Comparison of ENCODE assay signal across 16 cellular contexts in genomic region chr22:42116848-42117424, GRCh38. TPM values are rescaled to one million over a fixed set of nuclear protein-coding genes. Genes with fewer than 3 reads are reported as not detected.
A peak's percentile ranks its signal among the peaks of the same experiment; 100 is the strongest.
DNase-seq lines count a peak whose midpoint lies in the region; ATAC-seq, FAIRE-seq and TF ChIP-seq lines count a peak whose summit lies in the region.
"Had no signal": no experiment of that assay in that cellular context is flagged by ENCODE, and none has a peak within 500 bp of the region (broad histone marks: within the 10 kb centered on the region; RNA-seq: fewer than 3 reads in every experiment).

No MANE protein-coding gene starts in this region.

- H3K4me2 ChIP-seq in hepatocyte, result no peak overlapping the region

- H3K27ac Mint-ChIP-seq in activated CD8-positive, alpha-beta T cell treated with anti-CD3 and anti-CD28 coated beads for 36 hours, result no peak overlapping the region
- H3K27ac Mint-ChIP-seq in activated CD8-positive, alpha-beta T cell treated with anti-CD3 and anti-CD28 coated beads, Interleukin-2, amount 10 ng/mL, durations not matched to agents 7 days and 5 days, result no peak overlapping the region
- no peak overlapping the region for H3K27ac Mint-ChIP-seq in CD8-positive, alpha-beta T cell
- H3K27ac Mint-ChIP-seq: activated naive CD4-positive, alpha-beta T cell treated with anti-CD3 and anti-CD28 coated beads, Interleukin-2, amount 50 U/mL, for 72 hours had no signal

- CTCF ChIA-PET in activated CD8-positive, alpha-beta T cell treated with anti-CD3 and anti-CD28 coated beads for 36 hours (lab: Charles Lee), result interaction anchor here (0.8 to 2.7 kb wide), 7 partner anchors 13 to 320 kb away, joined by 3 to 12 read pairs (median 4); partner anchors contain the start of gene NDUFA6
- CTCF ChIA-PET in activated CD8-positive, alpha-beta T cell treated with anti-CD3 and anti-CD28 coated beads, Interleukin-2, amount 10 ng/mL, durations not matched to agents 7 days and 5 days (lab: Charles Lee), result interaction anchor here (0.9 to 4.2 kb wide), 5 partner anchors 17 to 327 kb away, joined by 3 to 24 read pairs (median 3); partner anchors contain the start of gene NDUFA6
- CTCF ChIA-PET in CD8-positive, alpha-beta T cell (lab: Charles Lee), result interaction anchor here (0.7 to 1.8 kb wide), 3 partner anchors 17 to 52 kb away, joined by 3 to 10 read pairs (median 4); partner anchors contain the start of gene NDUFA6

- H3K4me1 Mint-ChIP-seq in activated CD8-positive, alpha-beta T cell treated with anti-CD3 and anti-CD28 coated beads for 36 hours (ENCODE audit: low read depth), result peaks cover 27% of the 10 kb centered on the region
- H3K4me1 Mint-ChIP-seq in activated CD8-positive, alpha-beta T cell treated with anti-CD3 and anti-CD28 coated beads, Interleukin-2, amount 10 ng/mL, durations not matched to agents 7 days and 5 days (ENCODE audit: low read depth), result peaks cover 35% of the 10 kb centered on the region
- peaks cover 31% of the 10 kb centered on the region for H3K4me1 Mint-ChIP-seq in CD8-positive, alpha-beta T cell (ENCODE audit: low read depth)

- H3K4me3 ChIP-seq in hepatocyte (no peak overlapping the region), small intestine (ENCODE audit: low read depth in 1 of 2, low read length in 2 of 2) (no peak overlapping the region)
- no peak overlapping the region for H3K4me3 ChIP-seq in CD8-positive, alpha-beta T cell (ENCODE audit: low read depth, low read length)
- H3K4me3 ChIP-seq: Peyer's patch, right atrium auricular region had no signal

- no peak for ATAC-seq in activated CD8-positive, alpha-beta T cell treated with anti-CD3 and anti-CD28 coated beads for 36 hours
- no peak for ATAC-seq in activated CD8-positive, alpha-beta T cell treated with anti-CD3 and anti-CD28 coated beads, Interleukin-2, amount 10 ng/mL, durations not matched to agents 7 days and 5 days
- ATAC-seq in GM19397 (IDR thresholded peaks at IDR 0.05; ENCODE audit: unreplicated experiment) (no peak), HG02870 (IDR thresholded peaks at IDR 0.05; ENCODE audit: unreplicated experiment) (no peak)
- no peak for ATAC-seq in CD8-positive, alpha-beta T cell
- ATAC-seq: activated naive CD4-positive, alpha-beta T cell treated with anti-CD3 and anti-CD28 coated beads, Interleukin-2, amount 50 U/mL, for 72 hours had no signal

- no peak for TF ChIP-seq CTCF in activated CD8-positive, alpha-beta T cell treated with anti-CD3 and anti-CD28 coated beads for 36 hours (IDR thresholded peaks at IDR 0.05)
- peak; percentile 28 for TF ChIP-seq CTCF in hepatocyte (IDR thresholded peaks at IDR 0.05; ENCODE audit: poor library complexity)
- no peak for TF ChIP-seq CTCF in CD8-positive, alpha-beta T cell (IDR thresholded peaks at IDR 0.05)

- no peak overlapping the region for H2AFZ ChIP-seq in hepatocyte

- 69% methylated on average over 4 of the region's 4 CpGs for WGBS in hepatocyte (ENCODE audit: low lambda C conversion rate, missing lambda C conversion rate)
- 59 to 77% (median 62%) methylated on average over 4 of the region's 4 CpGs for WGBS in small intestine, 3 donors

- H3K4me1 ChIP-seq in hepatocyte (ENCODE audit: insufficient read depth), result no peaks in the 10 kb centered on the region
- H3K4me1 ChIP-seq in small intestine (ENCODE audit: control insufficient read depth in 2 of 2, insufficient read depth in 1 of 2, low read depth in 1 of 2, low read length in 1 of 2), result no peaks in the 10 kb centered on the region
- peaks cover 19% of the 10 kb centered on the region for H3K4me1 ChIP-seq in CD8-positive, alpha-beta T cell (ENCODE audit: insufficient read depth, low read length)
- H3K4me1 ChIP-seq: right atrium auricular region had no signal

- no peaks in the 10 kb centered on the region for H3K27me3 Mint-ChIP-seq in activated CD8-positive, alpha-beta T cell treated with anti-CD3 and anti-CD28 coated beads for 36 hours
- H3K27me3 Mint-ChIP-seq in activated CD8-positive, alpha-beta T cell treated with anti-CD3 and anti-CD28 coated beads, Interleukin-2, amount 10 ng/mL, durations not matched to agents 7 days and 5 days (ENCODE audit: low read depth), result no peaks in the 10 kb centered on the region
- no peaks in the 10 kb centered on the region for H3K27me3 Mint-ChIP-seq in CD8-positive, alpha-beta T cell (ENCODE audit: low read depth)
- H3K27me3 Mint-ChIP-seq: central memory CD8-positive, alpha-beta T cell had no signal

- intact Hi-C loops in activated CD8-positive, alpha-beta T cell treated with anti-CD3 and anti-CD28 coated beads for 36 hours (cut with micrococcal nuclease), result no loop called here
- intact Hi-C loops in CD8-positive, alpha-beta T cell (cut with DNase I, micrococcal nuclease), result no loop called here

- H3K36me3 ChIP-seq in hepatocyte (replicated peaks; ENCODE audit: insufficient read depth, low read depth) (no peaks in the 10 kb centered on the region), small intestine (ENCODE audit: control insufficient read depth in 2 of 2, insufficient read depth in 2 of 2, low read length in 2 of 2) (no peaks in the 10 kb centered on the region)
- H3K36me3 ChIP-seq in CD8-positive, alpha-beta T cell (ENCODE audit: insufficient read depth, low read length), result no peaks in the 10 kb centered on the region
- H3K36me3 ChIP-seq: Peyer's patch, right atrium auricular region had no signal

- peaks cover 16% of the 10 kb centered on the region for H3K36me3 Mint-ChIP-seq in activated CD8-positive, alpha-beta T cell treated with anti-CD3 and anti-CD28 coated beads for 36 hours (ENCODE audit: low read depth)
- H3K36me3 Mint-ChIP-seq in activated CD8-positive, alpha-beta T cell treated with anti-CD3 and anti-CD28 coated beads, Interleukin-2, amount 10 ng/mL, durations not matched to agents 7 days and 5 days (ENCODE audit: low read depth), result peaks cover 21% of the 10 kb centered on the region
- H3K36me3 Mint-ChIP-seq in CD8-positive, alpha-beta T cell, result peaks cover 3% of the 10 kb centered on the region

- no peak overlapping the region for H3K4me3 Mint-ChIP-seq in activated CD8-positive, alpha-beta T cell treated with anti-CD3 and anti-CD28 coated beads for 36 hours
- H3K4me3 Mint-ChIP-seq in activated CD8-positive, alpha-beta T cell treated with anti-CD3 and anti-CD28 coated beads, Interleukin-2, amount 10 ng/mL, durations not matched to agents 7 days and 5 days, result no peak overlapping the region
- no peak overlapping the region for H3K4me3 Mint-ChIP-seq in CD8-positive, alpha-beta T cell
- H3K4me3 Mint-ChIP-seq: central memory CD8-positive, alpha-beta T cell had no signal

- peak; percentile 27 for DNase-seq in activated CD8-positive, alpha-beta T cell treated with anti-CD3 and anti-CD28 coated beads for 36 hours
- DNase-seq in activated CD8-positive, alpha-beta T cell treated with anti-CD3 and anti-CD28 coated beads, Interleukin-2, amount 10 ng/mL, durations not matched to agents 7 days and 5 days, result no peak
- DNase-seq in SK-MEL-5 (ENCODE audit: low read depth, low spot score) (peak; percentile 46), hepatocyte (ENCODE audit: low spot score) (peak; percentile 71), small intestine (peak; percentile 25)
- DNase-seq in CD8-positive, alpha-beta T cell, result no peak
- DNase-seq: AML-193; MV-4-11; Peyer's patch; stimulated activated CD4-positive, alpha-beta T cell treated with anti-CD3 and anti-CD28 coated beads, Interleukin-4, amount 100 ng/mL, for 4 hours; stimulated activated naive CD4-positive, alpha-beta T cell treated with Interleukin-2 at 50 U/mL for 16 hours had no signal

- no peaks in the 10 kb centered on the region for H3K79me2 ChIP-seq in hepatocyte

- FAIRE-seq in small intestine (lab: Jason Lieb, UNC), result no peak

- no peaks in the 10 kb centered on the region for H3K9me3 ChIP-seq in hepatocyte (ENCODE audit: low read depth)
- H3K9me3 ChIP-seq in small intestine (ENCODE audit: control insufficient read depth, low read depth), result peaks cover 2% of the 10 kb centered on the region
- H3K9me3 ChIP-seq in CD8-positive, alpha-beta T cell (ENCODE audit: low read length), result peaks cover 8% of the 10 kb centered on the region

- peak overlapping the region; percentile 36 for H3K27ac ChIP-seq in hepatocyte
- no peak overlapping the region for H3K27ac ChIP-seq in small intestine (ENCODE audit: low read depth in 1 of 2, low read length in 1 of 2)
- H3K27ac ChIP-seq in CD8-positive, alpha-beta T cell (ENCODE audit: low read depth, low read length), result no peak overlapping the region
- H3K27ac ChIP-seq: Peyer's patch, right atrium auricular region had no signal

- no peaks in the 10 kb centered on the region for H4K20me1 ChIP-seq in hepatocyte (ENCODE audit: insufficient read depth, poor library complexity, severe bottlenecking)

- POLR2A ChIA-PET in activated CD8-positive, alpha-beta T cell treated with anti-CD3 and anti-CD28 coated beads for 36 hours (lab: Charles Lee), result interaction anchor here (0.8 to 1.2 kb wide), 2 partner anchors 17 to 26 kb away, joined by 3 to 4 read pairs; no protein-coding TSS in a partner anchor
- POLR2A ChIA-PET in activated CD8-positive, alpha-beta T cell treated with anti-CD3 and anti-CD28 coated beads, Interleukin-2, amount 10 ng/mL, durations not matched to agents 7 days and 5 days (lab: Charles Lee), result interaction anchor here (0.7 to 1.0 kb wide), 2 partner anchors 37 to 309 kb away, joined by 3 read pairs; partner anchors contain the start of gene SMDT1
- POLR2A ChIA-PET in CD8-positive, alpha-beta T cell (lab: Charles Lee), result no interaction called here

- in situ Hi-C loops in SK-MEL-5 (cut with HindIII; ENCODE audit: low pct_unique_long_range_greater_than_20kb, low sequenced_read_pairs), result no loop called here

- no peaks in the 10 kb centered on the region for H3K27me3 ChIP-seq in hepatocyte
- H3K27me3 ChIP-seq in small intestine (ENCODE audit: control insufficient read depth in 2 of 2, insufficient read depth in 2 of 2, low read length in 2 of 2), result no peaks in the 10 kb centered on the region
- H3K27me3 ChIP-seq in CD8-positive, alpha-beta T cell (ENCODE audit: insufficient read depth, low read length), result no peaks in the 10 kb centered on the region
- H3K27me3 ChIP-seq: Peyer's patch, right atrium auricular region had no signal

- H3K9me2 ChIP-seq in hepatocyte (replicated peaks; ENCODE audit: insufficient read depth), result no peaks in the 10 kb centered on the region

- H3K9me3 Mint-ChIP-seq in activated CD8-positive, alpha-beta T cell treated with anti-CD3 and anti-CD28 coated beads for 36 hours, result peaks cover 14% of the 10 kb centered on the region
- peaks cover 11% of the 10 kb centered on the region for H3K9me3 Mint-ChIP-seq in activated CD8-positive, alpha-beta T cell treated with anti-CD3 and anti-CD28 coated beads, Interleukin-2, amount 10 ng/mL, durations not matched to agents 7 days and 5 days (ENCODE audit: insufficient read depth)
- peaks cover 3% of the 10 kb centered on the region for H3K9me3 Mint-ChIP-seq in CD8-positive, alpha-beta T cell

RNA-seq across cellular contexts. Expression of gene CYP2D6, which starts 13.7 kb away (rescaled TPM):
- 1 to 10 TPM; 1.5 to 2.0 TPM for total RNA-seq in activated CD8-positive, alpha-beta T cell treated with anti-CD3 and anti-CD28 coated beads for 36 hours
- 1 to 10 TPM; 2.9 to 3.6 TPM for total RNA-seq in activated CD8-positive, alpha-beta T cell treated with anti-CD3 and anti-CD28 coated beads, Interleukin-2, amount 10 ng/mL, durations not matched to agents 7 days and 5 days
- total RNA-seq in SK-MEL-5 (2014; rRNA removed; shearing (Covaris generic)), result 0.21 and 0.24 TPM in 2 replicates
- 0.70 TPM in 1 of 2 replicates, not detected in the other for polyA plus RNA-seq in SK-MEL-5 (2015; cell fraction: cytosol; rRNA removed)
- 4.4 and 8.7 TPM in 2 replicates for polyA plus RNA-seq in SK-MEL-5 (2015; cell fraction: nucleus; rRNA removed)
- 2.2 and 3.8 TPM in 2 replicates for total RNA-seq in hepatocyte
- 5.0 and 6.1 TPM in 2 replicates for polyA plus RNA-seq in hepatocyte
- 100 to 1,000 TPM in 1 of 3 donors, 10 to 100 TPM in 1, 1 to 10 TPM in 1; 5.8 to 172 (median 38.1) TPM for polyA plus RNA-seq in small intestine
- total RNA-seq in CD8-positive, alpha-beta T cell, result 1 to 10 TPM; 2.8 to 3.1 TPM
- total RNA-seq: right atrium auricular region had no signal

RNA-seq across cellular contexts. Expression of gene NDUFA6, which starts 26.4 kb away (rescaled TPM):
- 10 to 100 TPM; 92.8 to 93.8 TPM for total RNA-seq in activated CD8-positive, alpha-beta T cell treated with anti-CD3 and anti-CD28 coated beads for 36 hours
- total RNA-seq in activated CD8-positive, alpha-beta T cell treated with anti-CD3 and anti-CD28 coated beads, Interleukin-2, amount 10 ng/mL, durations not matched to agents 7 days and 5 days, result 100 to 1,000 TPM in 1 of 2 experiments, 10 to 100 TPM in 1; 90.7 to 102 TPM
- total RNA-seq in SK-MEL-5 (2014; rRNA removed; shearing (Covaris generic)), result 126 and 130 TPM in 2 replicates
- 66.2 and 88.1 TPM in 2 replicates for polyA plus RNA-seq in SK-MEL-5 (2015; cell fraction: cytosol; rRNA removed)
- 9.7 and 19.5 TPM in 2 replicates for polyA plus RNA-seq in SK-MEL-5 (2015; cell fraction: nucleus; rRNA removed)
- total RNA-seq in hepatocyte, result 97.4 and 98.5 TPM in 2 replicates
- polyA plus RNA-seq in hepatocyte (182 and 183 TPM in 2 replicates), small intestine (100 to 1,000 TPM; 128 to 258 (median 174) TPM)
- total RNA-seq in CD8-positive, alpha-beta T cell, result 10 to 100 TPM; 55.5 to 59.7 TPM

RNA-seq across cellular contexts. Expression of gene SMDT1, which starts 37.4 kb away (rescaled TPM):
- 10 to 100 TPM; 51.7 to 61.2 TPM for total RNA-seq in activated CD8-positive, alpha-beta T cell treated with anti-CD3 and anti-CD28 coated beads for 36 hours
- 10 to 100 TPM; 77.2 to 78.2 TPM for total RNA-seq in activated CD8-positive, alpha-beta T cell treated with anti-CD3 and anti-CD28 coated beads, Interleukin-2, amount 10 ng/mL, durations not matched to agents 7 days and 5 days
- total RNA-seq in SK-MEL-5 (2014; rRNA removed; shearing (Covaris generic)), result 17.4 and 19.5 TPM in 2 replicates
- 37.0 and 49.8 TPM in 2 replicates for polyA plus RNA-seq in SK-MEL-5 (2015; cell fraction: cytosol; rRNA removed)
- 9.6 and 10.1 TPM in 2 replicates for polyA plus RNA-seq in SK-MEL-5 (2015; cell fraction: nucleus; rRNA removed)
- 10.8 and 14.7 TPM in 2 replicates for total RNA-seq in hepatocyte
- polyA plus RNA-seq in hepatocyte (143 and 145 TPM in 2 replicates), small intestine (100 to 1,000 TPM; 103 to 304 (median 164) TPM)
- total RNA-seq in CD8-positive, alpha-beta T cell, result 10 to 100 TPM; 30.4 to 34.5 TPM

RNA-seq across cellular contexts. Expression of gene PHETA2, which starts 42.9 kb away (rescaled TPM):
- 1 to 10 TPM in 1 of 2 experiments, under 1 TPM in 1; 0.97 to 1.3 TPM for total RNA-seq in activated CD8-positive, alpha-beta T cell treated with anti-CD3 and anti-CD28 coated beads for 36 hours
- total RNA-seq in activated CD8-positive, alpha-beta T cell treated with anti-CD3 and anti-CD28 coated beads, Interleukin-2, amount 10 ng/mL, durations not matched to agents 7 days and 5 days, result 1 to 10 TPM; 1.6 to 1.9 TPM
- total RNA-seq in SK-MEL-5 (2014; rRNA removed; shearing (Covaris generic)), result 0.16 and 0.34 TPM in 2 replicates
- polyA plus RNA-seq in SK-MEL-5 (2015; cell fraction: cytosol; rRNA removed), result 0.21 TPM in 1 of 2 replicates, not detected in the other
- 0.22 and 0.31 TPM in 2 replicates for polyA plus RNA-seq in SK-MEL-5 (2015; cell fraction: nucleus; rRNA removed)
- total RNA-seq in hepatocyte, result 5.4 and 10.4 TPM in 2 replicates
- polyA plus RNA-seq in hepatocyte (8.3 and 9.3 TPM in 2 replicates), small intestine (1 to 10 TPM; 4.9 to 9.6 (median 8.9) TPM)
- under 1 TPM; 0.22 to 0.30 TPM for total RNA-seq in CD8-positive, alpha-beta T cell

RNA-seq across cellular contexts. Expression of gene NAGA, which starts 46.3 kb away (rescaled TPM):
- 1 to 10 TPM; 9.3 to 9.4 TPM for total RNA-seq in activated CD8-positive, alpha-beta T cell treated with anti-CD3 and anti-CD28 coated beads for 36 hours
- total RNA-seq in activated CD8-positive, alpha-beta T cell treated with anti-CD3 and anti-CD28 coated beads, Interleukin-2, amount 10 ng/mL, durations not matched to agents 7 days and 5 days, result 10 to 100 TPM; 17.1 to 18.1 TPM
- total RNA-seq in SK-MEL-5 (2014; rRNA removed; shearing (Covaris generic)), result 73.0 and 75.1 TPM in 2 replicates
- 96.8 and 106 TPM in 2 replicates for polyA plus RNA-seq in SK-MEL-5 (2015; cell fraction: cytosol; rRNA removed)
- 21.0 and 22.5 TPM in 2 replicates for polyA plus RNA-seq in SK-MEL-5 (2015; cell fraction: nucleus; rRNA removed)
- total RNA-seq in hepatocyte, result 24.2 and 24.6 TPM in 2 replicates
- 23.8 and 31.1 TPM in 2 replicates for polyA plus RNA-seq in hepatocyte
- 10 to 100 TPM in 2 of 3 donors, 1 to 10 TPM in 1; 8.7 to 19.9 (median 14.3) TPM for polyA plus RNA-seq in small intestine
- total RNA-seq in CD8-positive, alpha-beta T cell, result 1 to 10 TPM; 1.8 to 2.0 TPM

Comparison
In these comparisons a context has a peak if more than half of its experiments do, and no peak if none do; other contexts are left out.
1. DNase-seq: peak in activated CD8-positive, alpha-beta T cell treated with anti-CD3 and anti-CD28 coated beads for 36 hours (single experiment), SK-MEL-5 (single experiment), hepatocyte (single experiment) and small intestine (single experiment); none in activated CD8-positive, alpha-beta T cell treated with anti-CD3 and anti-CD28 coated beads, Interleukin-2, amount 10 ng/mL, durations not matched to agents 7 days and 5 days (single experiment) and CD8-positive, alpha-beta T cell (0 of 7).